ENCODE assay signal across 14 cellular contexts in genomic region chr19:7441468-7442146, GRCh38. TPM values are rescaled to one million over a fixed set of nuclear protein-coding genes. Genes with fewer than 3 reads are reported as not detected.
"Had no signal": no experiment of that assay in that cellular context is flagged by ENCODE, and none has a peak within 500 bp of the region (broad histone marks: within the 10 kb centered on the region; RNA-seq: fewer than 3 reads in every experiment).

No MANE protein-coding gene starts in this region.

- DNase-seq: activated CD4-positive, alpha-beta T cell treated with anti-CD3 and anti-CD28 coated beads, Interleukin-2, amount 50 U/mL, for 1 hour; activated effector memory CD4-positive, alpha-beta T cell treated with anti-CD3 and anti-CD28 coated beads, Interleukin-2, amount 50 U/mL, for 16 hours; activated naive CD8-positive, alpha-beta T cell treated with anti-CD3 and anti-CD28 coated beads, Interleukin-2, amount 10 ng/mL, durations not matched to agents 7 days and 5 days; activated T-cell treated with anti-CD3 and anti-CD28 coated beads, Interleukin-2, amount 50 U/mL, for 4 hours; naive thymus-derived CD8-positive, alpha-beta T cell; stimulated activated CD4-positive, alpha-beta T cell treated with anti-CD3 and anti-CD28 coated beads, Interleukin-15, amount 100 ng/mL, for 24 hours; stimulated activated CD4-positive, alpha-beta T cell treated with anti-CD3 and anti-CD28 coated beads, Interleukin-4, amount 100 ng/mL, for 1 hour; stimulated activated naive CD8-positive, alpha-beta T cell treated with anti-CD3 and anti-CD28 coated beads, Interleukin-15, Interleukin-2, amounts not matched to agents 100 U/mL and 50 U/mL, for 24 hours had no signal

- H3K9me3 ChIP-seq: ascending aorta, gastroesophageal sphincter, right atrium auricular region had no signal

- H3K27me3 ChIP-seq: ascending aorta, gastroesophageal sphincter, right atrium auricular region had no signal

- ATAC-seq: activated CD4-positive, CD25-positive, alpha-beta regulatory T cell treated with anti-CD3 and anti-CD28 coated beads, Interleukin-2, amount 50 U/mL, for 24 hours; activated T-cell treated with anti-CD3 and anti-CD28 coated beads, Interleukin-2, amount 50 U/mL, for 4 hours; gastroesophageal sphincter; naive thymus-derived CD8-positive, alpha-beta T cell; stimulated activated naive CD8-positive, alpha-beta T cell treated with anti-CD3 and anti-CD28 coated beads, Interleukin-15, Interleukin-2, amounts not matched to agents 100 U/mL and 50 U/mL, for 24 hours had no signal

- H3K27ac ChIP-seq: ascending aorta, gastroesophageal sphincter, right atrium auricular region had no signal

- H3K9me3 Mint-ChIP-seq: activated naive CD8-positive, alpha-beta T cell treated with anti-CD3 and anti-CD28 coated beads, Interleukin-2, amount 10 ng/mL, durations not matched to agents 7 days and 5 days; activated T-cell treated with anti-CD3 and anti-CD28 coated beads, Interleukin-2, amount 50 U/mL, for 4 hours; naive thymus-derived CD8-positive, alpha-beta T cell had no signal

- H3K27me3 Mint-ChIP-seq: activated naive CD8-positive, alpha-beta T cell treated with anti-CD3 and anti-CD28 coated beads, Interleukin-2, amount 10 ng/mL, durations not matched to agents 7 days and 5 days; naive thymus-derived CD8-positive, alpha-beta T cell; progenitor cell of endocrine pancreas had no signal

- H3K4me3 ChIP-seq: ascending aorta, gastroesophageal sphincter, lung, right atrium auricular region had no signal

- H3K27ac Mint-ChIP-seq: activated naive CD8-positive, alpha-beta T cell treated with anti-CD3 and anti-CD28 coated beads, Interleukin-2, amount 10 ng/mL, durations not matched to agents 7 days and 5 days had no signal

- H3K4me3 Mint-ChIP-seq: activated naive CD8-positive, alpha-beta T cell treated with anti-CD3 and anti-CD28 coated beads, Interleukin-2, amount 10 ng/mL, durations not matched to agents 7 days and 5 days; activated T-cell treated with anti-CD3 and anti-CD28 coated beads, Interleukin-2, amount 50 U/mL, for 4 hours; naive thymus-derived CD8-positive, alpha-beta T cell had no signal

- H3K4me1 ChIP-seq: ascending aorta had no signal

RNA-seq across cellular contexts. Expression of gene PEX11G, which starts 47.2 kb away (rescaled TPM):
- total RNA-seq: ascending aorta had no signal
